In the genomic region with DNA sequence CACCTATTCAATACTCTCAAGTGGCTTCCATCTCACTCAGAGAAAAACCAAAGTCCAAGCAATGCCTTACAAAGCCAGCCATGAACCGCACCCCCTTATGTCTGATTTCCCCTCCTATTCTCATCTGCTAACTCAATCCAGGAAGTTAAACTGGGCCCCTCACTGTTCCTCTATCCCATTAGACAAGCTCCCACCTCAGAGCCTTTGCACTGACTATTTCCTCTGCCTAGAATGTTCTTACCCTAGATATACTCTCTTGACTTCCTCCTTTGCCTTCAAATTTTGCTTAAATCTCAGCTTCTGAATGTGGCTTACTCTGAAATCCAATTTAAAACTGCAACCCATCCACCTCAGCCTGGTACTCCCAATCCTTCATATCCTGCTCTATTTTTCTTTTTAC, we compare ENCODE assay signal across 16 cellular contexts.
A peak's percentile ranks its signal among the peaks of the same experiment; 100 is the strongest.
DNase-seq lines count a peak whose midpoint lies in the region; TF ChIP-seq lines count a peak whose summit lies in the region.
"Had no signal": no experiment of that assay in that cellular context is flagged by ENCODE, and none has a peak within 500 bp of the region (broad histone marks: within the 10 kb centered on the region; RNA-seq: fewer than 3 reads in every experiment).

No MANE protein-coding gene starts in this region.

- no peaks in the 10 kb centered on the region for H3K79me2 ChIP-seq in OCI-LY3 (ENCODE audit: low read length)

- TF ChIP-seq POLR2A in erythroblast (IDR thresholded peaks at IDR 0.05; ENCODE audit: low read length): no peak

- peak overlapping the region; percentile 46 for H3K4me2 ChIP-seq in OCI-LY3 (ENCODE audit: low read length)

- H3K4me3 ChIP-seq in OCI-LY3 (ENCODE audit: low read length) (0 out of 2 replicates have a peak overlapping the region, but pooled peaks have one; percentile 6), neutrophil (ENCODE audit: low read depth in 1 of 2, low read length in 1 of 2) (no peak overlapping the region), BE2C (ENCODE audit: low read depth, low read length) (no peak overlapping the region)
- H3K4me3 ChIP-seq: BLaER1 treated with 17β-estradiol and CSF1 and Interleukin-3, amounts not matched to agents 10 nM and 100 nM had no signal

- no peaks in the 10 kb centered on the region for H3K9me3 ChIP-seq in OCI-LY3 (ENCODE audit: insufficient read depth, low read length)
- no peaks in the 10 kb centered on the region for H3K9me3 ChIP-seq in neutrophil
- H3K9me3 ChIP-seq in BE2C: no peaks in the 10 kb centered on the region
- H3K9me3 ChIP-seq: BLaER1 treated with 17β-estradiol and CSF1 and Interleukin-3, amounts not matched to agents 10 nM and 100 nM; Caco-2 had no signal

- no peaks in the 10 kb centered on the region for H4K20me1 ChIP-seq in OCI-LY3 (ENCODE audit: insufficient read depth, low read length)
- H4K20me1 ChIP-seq: BLaER1 treated with 17β-estradiol and CSF1 and Interleukin-3, amounts not matched to agents 10 nM and 100 nM had no signal

- DNase-seq in CD1c-positive myeloid dendritic cell (ENCODE audit: extremely low spot score) (peak; percentile 62), BE2C (no peak), Kasumi-1 (lab: John Stamatoyannopoulos, UW) (no peak), erythroblast (lab: John Stamatoyannopoulos, UW) (no peak)
- DNase-seq: 8988T; ACHN; Caco-2; Calu3; CD4-positive, alpha-beta memory T cell; CD4-positive, CD25-positive, alpha-beta regulatory T cell; DMS79 treated with DMSO at 0.1 percent for 48 hours; GF-D8 had no signal

- no peak for TF ChIP-seq CTCF in OCI-LY3 (IDR thresholded peaks at IDR 0.05; ENCODE audit: low read depth, low read length)
- TF ChIP-seq CTCF in neutrophil (IDR thresholded peaks at IDR 0.05): no peak
- no peak for TF ChIP-seq CTCF in BE2C (IDR thresholded peaks at IDR 0.05; ENCODE audit: low read depth, low read length)

- H3K4me1 ChIP-seq in OCI-LY3 (ENCODE audit: low read length) (peaks cover 19% of the 10 kb centered on the region), neutrophil (ENCODE audit: control insufficient read depth in 1 of 2, insufficient read depth in 1 of 2, low read depth in 1 of 2, low read length in 1 of 2) (peaks cover 15 to 17% of the 10 kb centered on the region in 2 experiments), BE2C (no peaks in the 10 kb centered on the region)

- no peaks in the 10 kb centered on the region for H3K36me3 ChIP-seq in OCI-LY3 (replicated peaks; ENCODE audit: low read depth, low read length)
- H3K36me3 ChIP-seq in neutrophil: no peaks in the 10 kb centered on the region
- H3K36me3 ChIP-seq in BE2C: no peaks in the 10 kb centered on the region
- H3K36me3 ChIP-seq: BLaER1 treated with 17β-estradiol and CSF1 and Interleukin-3, amounts not matched to agents 10 nM and 100 nM had no signal

- no peak overlapping the region for H2AFZ ChIP-seq in OCI-LY3 (ENCODE audit: low read depth, low read length)

- H3K27me3 ChIP-seq in OCI-LY3 (ENCODE audit: low read depth, low read length) (no peaks in the 10 kb centered on the region), neutrophil (no peaks in the 10 kb centered on the region), BE2C (no peaks in the 10 kb centered on the region)
- H3K27me3 ChIP-seq: BLaER1 treated with 17β-estradiol and CSF1 and Interleukin-3, amounts not matched to agents 10 nM and 100 nM had no signal

- H3K27ac ChIP-seq in OCI-LY3 (ENCODE audit: low read length) (peak overlapping the region; percentile 76), neutrophil (peak overlapping the region; percentile 19)
- H3K27ac ChIP-seq: C4-2B had no signal

- H3K9ac ChIP-seq in OCI-LY3 (ENCODE audit: low read length): no peak overlapping the region
- H3K9ac ChIP-seq: BLaER1 treated with 17β-estradiol and CSF1 and Interleukin-3, amounts not matched to agents 10 nM and 100 nM had no signal
